10 cellular contexts compared by ENCODE assay signal in the genomic region with DNA sequence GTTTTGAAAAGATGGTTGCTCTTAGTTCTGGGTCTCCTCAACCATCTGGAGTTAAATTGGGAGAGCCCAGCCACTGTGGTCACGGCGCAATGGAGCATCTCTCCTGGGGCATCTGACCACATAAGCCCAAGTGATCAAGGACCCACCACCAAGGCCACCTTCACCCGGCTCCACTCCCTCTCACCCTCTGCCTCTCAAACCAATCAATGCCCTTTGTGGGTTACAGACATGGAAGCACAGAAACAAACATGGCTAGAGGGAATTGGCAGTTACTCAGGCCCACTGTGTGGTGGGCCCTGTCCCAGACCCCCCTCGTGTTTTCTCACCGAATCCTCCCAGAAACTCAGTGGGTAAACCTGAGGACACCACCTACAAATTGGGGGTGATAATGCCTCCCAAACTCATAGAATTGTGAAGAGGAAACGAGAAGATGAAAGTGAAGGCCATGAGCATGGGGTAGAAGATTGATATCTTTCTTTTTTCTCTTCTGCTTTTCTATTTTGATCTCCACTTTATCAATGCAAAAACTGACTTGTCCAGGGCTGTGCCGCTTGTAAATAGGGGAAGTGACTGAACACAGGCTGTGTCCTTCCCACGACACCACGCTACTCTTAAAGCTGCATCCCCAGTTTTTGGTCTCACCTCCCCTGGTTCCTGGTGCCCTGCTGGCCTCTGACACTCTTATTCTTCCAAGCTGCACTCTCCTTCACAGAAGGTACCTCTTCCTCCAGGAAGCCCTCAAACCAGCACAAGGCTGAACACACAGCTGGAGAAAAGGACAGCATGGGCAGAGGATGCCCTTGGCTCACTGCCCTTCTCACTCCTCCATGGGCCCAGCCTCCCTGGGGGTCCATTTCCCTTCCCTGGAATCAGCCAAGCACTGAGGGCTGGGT. TPM values are rescaled to one million over a fixed set of nuclear protein-coding genes. Genes with fewer than 3 reads are reported as not detected.
DNase-seq lines count a peak whose midpoint lies in the region; ATAC-seq and TF ChIP-seq lines count a peak whose summit lies in the region.
"Had no signal": no experiment of that assay in that cellular context is flagged by ENCODE, and none has a peak within 500 bp of the region (broad histone marks: within the 10 kb centered on the region; RNA-seq: fewer than 3 reads in every experiment).

No MANE protein-coding gene starts in this region.

- ATAC-seq in GM18519 (IDR thresholded peaks at IDR 0.05; ENCODE audit: low FRiP score, unreplicated experiment) (peak; percentile 63), HG02763 (IDR thresholded peaks at IDR 0.05; ENCODE audit: unreplicated experiment) (peak; percentile 78), SK-N-SH treated with all-trans-retinoic acid at 6 μM for 48 hours (no peak)
- no peak for ATAC-seq in natural killer cell treated with Interleukin-12 subunit alpha and Interleukin-12 subunit beta and Interleukin-15 and Interleukin-18, amount 100 ng/mL, for 72 hours

- no peaks in the 10 kb centered on the region for H3K9me3 Mint-ChIP-seq in natural killer cell treated with Interleukin-12 subunit alpha and Interleukin-12 subunit beta and Interleukin-15 and Interleukin-18, amount 100 ng/mL, for 72 hours
- no peaks in the 10 kb centered on the region for H3K9me3 Mint-ChIP-seq in activated CD4-positive, alpha-beta memory T cell treated with anti-CD3 and anti-CD28 coated beads, Interleukin-2, amount 10 ng/mL, durations not matched to agents 7 days and 5 days
- H3K9me3 Mint-ChIP-seq: central memory CD8-positive, alpha-beta T cell had no signal

- DNase-seq in NOMO-1 (lab: John Stamatoyannopoulos, UW; ENCODE audit: unreplicated experiment in 2 of 2) (peak; percentile 77 to 96), NCI-H1436 treated with DMSO at 0.1 percent for 48 hours (lab: John Stamatoyannopoulos, UW) (no peak), NCI-H1436 (lab: John Stamatoyannopoulos, UW) (no peak)
- DNase-seq in natural killer cell treated with Interleukin-12 subunit alpha and Interleukin-12 subunit beta and Interleukin-15 and Interleukin-18, amount 100 ng/mL, for 72 hours (ENCODE audit: low spot score) = peak; percentile 44
- DNase-seq in activated CD4-positive, alpha-beta memory T cell treated with anti-CD3 and anti-CD28 coated beads, Interleukin-2, amount 10 ng/mL, durations not matched to agents 7 days and 5 days = no peak
- DNase-seq: stimulated activated naive CD4-positive, alpha-beta T cell treated with Interleukin-2 at 50 U/mL for 16 hours had no signal

- peak overlapping the region in 1 of 2 donors; percentile 14 for H3K27ac Mint-ChIP-seq in natural killer cell treated with Interleukin-12 subunit alpha and Interleukin-12 subunit beta and Interleukin-15 and Interleukin-18, amount 100 ng/mL, for 72 hours
- no peak overlapping the region for H3K27ac Mint-ChIP-seq in activated CD4-positive, alpha-beta memory T cell treated with anti-CD3 and anti-CD28 coated beads, Interleukin-2, amount 10 ng/mL, durations not matched to agents 7 days and 5 days

- no peaks in the 10 kb centered on the region for H3K36me3 Mint-ChIP-seq in natural killer cell treated with Interleukin-12 subunit alpha and Interleukin-12 subunit beta and Interleukin-15 and Interleukin-18, amount 100 ng/mL, for 72 hours
- H3K36me3 Mint-ChIP-seq in activated CD4-positive, alpha-beta memory T cell treated with anti-CD3 and anti-CD28 coated beads, Interleukin-2, amount 10 ng/mL, durations not matched to agents 7 days and 5 days (ENCODE audit: low read depth) = no peaks in the 10 kb centered on the region

- H3K4me1 Mint-ChIP-seq in natural killer cell treated with Interleukin-12 subunit alpha and Interleukin-12 subunit beta and Interleukin-15 and Interleukin-18, amount 100 ng/mL, for 72 hours (ENCODE audit: low read depth in 2 of 2) = no peaks in the 10 kb centered on the region
- H3K4me1 Mint-ChIP-seq in activated CD4-positive, alpha-beta memory T cell treated with anti-CD3 and anti-CD28 coated beads, Interleukin-2, amount 10 ng/mL, durations not matched to agents 7 days and 5 days = no peaks in the 10 kb centered on the region
- H3K4me1 Mint-ChIP-seq: central memory CD8-positive, alpha-beta T cell had no signal

- no peak overlapping the region for H3K4me3 Mint-ChIP-seq in natural killer cell treated with Interleukin-12 subunit alpha and Interleukin-12 subunit beta and Interleukin-15 and Interleukin-18, amount 100 ng/mL, for 72 hours
- H3K4me3 Mint-ChIP-seq in activated CD4-positive, alpha-beta memory T cell treated with anti-CD3 and anti-CD28 coated beads, Interleukin-2, amount 10 ng/mL, durations not matched to agents 7 days and 5 days = no peak overlapping the region
- H3K4me3 Mint-ChIP-seq: central memory CD8-positive, alpha-beta T cell had no signal

- POLR2A ChIA-PET in activated CD4-positive, alpha-beta memory T cell treated with anti-CD3 and anti-CD28 coated beads, Interleukin-2, amount 10 ng/mL, durations not matched to agents 7 days and 5 days (lab: Charles Lee) = no interaction called here

- no peaks in the 10 kb centered on the region for H3K27me3 Mint-ChIP-seq in natural killer cell treated with Interleukin-12 subunit alpha and Interleukin-12 subunit beta and Interleukin-15 and Interleukin-18, amount 100 ng/mL, for 72 hours
- peaks cover 7% of the 10 kb centered on the region for H3K27me3 Mint-ChIP-seq in activated CD4-positive, alpha-beta memory T cell treated with anti-CD3 and anti-CD28 coated beads, Interleukin-2, amount 10 ng/mL, durations not matched to agents 7 days and 5 days

- CTCF ChIA-PET in activated CD4-positive, alpha-beta memory T cell treated with anti-CD3 and anti-CD28 coated beads, Interleukin-2, amount 10 ng/mL, durations not matched to agents 7 days and 5 days (lab: Charles Lee) = interaction anchor here (0.7 kb wide), 1 partner anchor 9 kb away, joined by 3 read pairs; no protein-coding TSS in a partner anchor

TF ChIP-seq in SK-N-SH treated with all-trans-retinoic acid at 6 μM for 48 hours, 23 proteins besides CTCF, POLR2A, EP300 and RAD21:
- no peak for TF ChIP-seq RARB (CRISPR knock-in tag; IDR thresholded peaks at IDR 0.05)

RNA-seq across cellular contexts. Expression of a gene that starts 52.0 kb away (rescaled TPM):
- not detected for total RNA-seq in natural killer cell treated with Interleukin-12 subunit alpha and Interleukin-12 subunit beta and Interleukin-15 and Interleukin-18, amount 100 ng/mL, for 72 hours
- total RNA-seq in activated CD4-positive, alpha-beta memory T cell treated with anti-CD3 and anti-CD28 coated beads, Interleukin-2, amount 10 ng/mL, durations not matched to agents 7 days and 5 days = under 1 TPM in 1 of 2 experiments, not detected in 1; 0.08 TPM

Comparison
In these comparisons a context has a peak if more than half of its experiments do, and no peak if none do; other contexts are left out.
1. ATAC-seq: peak in GM18519 (single experiment) and HG02763 (single experiment); none in natural killer cell treated with Interleukin-12 subunit alpha and Interleukin-12 subunit beta and Interleukin-15 and Interleukin-18, amount 100 ng/mL, for 72 hours (0 of 2) and SK-N-SH treated with all-trans-retinoic acid at 6 μM for 48 hours (single experiment).
2. DNase-seq: peak in NOMO-1 (2 of 2) and natural killer cell treated with Interleukin-12 subunit alpha and Interleukin-12 subunit beta and Interleukin-15 and Interleukin-18, amount 100 ng/mL, for 72 hours (single experiment); none in activated CD4-positive, alpha-beta memory T cell treated with anti-CD3 and anti-CD28 coated beads, Interleukin-2, amount 10 ng/mL, durations not matched to agents 7 days and 5 days (single experiment), NCI-H1436 treated with DMSO at 0.1 percent for 48 hours (single experiment) and NCI-H1436 (single experiment).